ENCODE assay signal across 9 cellular contexts in genomic region chr6:89368107-89368506, GRCh38. TPM values are rescaled to one million over a fixed set of nuclear protein-coding genes. Genes with fewer than 3 reads are reported as not detected.
DNase-seq lines count a peak whose midpoint lies in the region; ATAC-seq, FAIRE-seq and TF ChIP-seq lines count a peak whose summit lies in the region.
"Had no signal": no experiment of that assay in that cellular context is flagged by ENCODE, and none has a peak within 500 bp of the region (broad histone marks: within the 10 kb centered on the region; RNA-seq: fewer than 3 reads in every experiment).

No MANE protein-coding gene starts in this region.

- CTCF ChIA-PET in activated naive CD4-positive, alpha-beta T cell treated with anti-CD3 and anti-CD28 coated beads, Interleukin-2, amount 10 ng/mL, durations not matched to agents 7 days and 5 days (lab: Charles Lee): interaction anchor here (0.8 to 4.1 kb wide), 11 partner anchors 12 to 386 kb away, joined by 3 to 16 read pairs (median 4); partner anchors contain the start of genes ANKRD6 and UBE2J1

- H3K9me3 ChIP-seq in HAP-1 (no peaks in the 10 kb centered on the region), cardiac muscle cell (ENCODE audit: low read depth) (no peaks in the 10 kb centered on the region)

- H3K4me1 ChIP-seq in HAP-1: no peaks in the 10 kb centered on the region
- H3K4me1 ChIP-seq in cardiac muscle cell (ENCODE audit: low read depth): peaks cover 7% of the 10 kb centered on the region

- H3K4me3 ChIP-seq in HAP-1 (no peak overlapping the region), cardiac muscle cell (no peak overlapping the region)
- H3K4me3 ChIP-seq: skin epidermis had no signal

- DNase-seq in HAP-1 (ENCODE audit: low spot score in 2 of 2) (peak; percentile 61 to 86), RKO (ENCODE audit: low spot score) (peak; percentile 50), cardiac muscle cell (ENCODE audit: low read depth in 1 of 2, low spot score in 1 of 2) (peak; percentile 70 to 83), renal cortical epithelial cell (ENCODE audit: low read depth) (peak; percentile 38), RCC 7860 (ENCODE audit: low spot score) (no peak)
- DNase-seq in activated naive CD4-positive, alpha-beta T cell treated with anti-CD3 and anti-CD28 coated beads, Interleukin-2, amount 10 ng/mL, durations not matched to agents 7 days and 5 days: peak; percentile 73

- no peak overlapping the region for H3K27ac Mint-ChIP-seq in activated naive CD4-positive, alpha-beta T cell treated with anti-CD3 and anti-CD28 coated beads, Interleukin-2, amount 10 ng/mL, durations not matched to agents 7 days and 5 days

- TF ChIP-seq CTCF in C4-2B (conservative IDR thresholded peaks at IDR 0.05) (peak; percentile 42), cardiac muscle cell (IDR thresholded peaks at IDR 0.05; ENCODE audit: low read depth, low read length) (peak; percentile 86)

- H3K36me3 ChIP-seq in HAP-1 (replicated peaks) (peaks cover 33% of the 10 kb centered on the region), cardiac muscle cell (peaks cover 15% of the 10 kb centered on the region)

- peaks cover 45% of the 10 kb centered on the region for H3K4me1 Mint-ChIP-seq in activated naive CD4-positive, alpha-beta T cell treated with anti-CD3 and anti-CD28 coated beads, Interleukin-2, amount 10 ng/mL, durations not matched to agents 7 days and 5 days

- H3K4me3 Mint-ChIP-seq in activated naive CD4-positive, alpha-beta T cell treated with anti-CD3 and anti-CD28 coated beads, Interleukin-2, amount 10 ng/mL, durations not matched to agents 7 days and 5 days: no peak overlapping the region

- no peak for ATAC-seq in GM21723 (IDR thresholded peaks at IDR 0.05; ENCODE audit: unreplicated experiment)

- H3K27me3 ChIP-seq in HAP-1 (ENCODE audit: low read depth): no peaks in the 10 kb centered on the region
- no peaks in the 10 kb centered on the region for H3K27me3 ChIP-seq in cardiac muscle cell

- H3K36me3 Mint-ChIP-seq in activated naive CD4-positive, alpha-beta T cell treated with anti-CD3 and anti-CD28 coated beads, Interleukin-2, amount 10 ng/mL, durations not matched to agents 7 days and 5 days: peaks cover 2% of the 10 kb centered on the region

- peaks cover under 1% of the 10 kb centered on the region for H3K9me3 Mint-ChIP-seq in activated naive CD4-positive, alpha-beta T cell treated with anti-CD3 and anti-CD28 coated beads, Interleukin-2, amount 10 ng/mL, durations not matched to agents 7 days and 5 days

- FAIRE-seq in RCC 7860 (lab: Jason Lieb, UNC): no peak

- no peaks in the 10 kb centered on the region for H3K27me3 Mint-ChIP-seq in activated naive CD4-positive, alpha-beta T cell treated with anti-CD3 and anti-CD28 coated beads, Interleukin-2, amount 10 ng/mL, durations not matched to agents 7 days and 5 days

- in situ Hi-C loops in HAP-1 (cut with MboI; ENCODE audit: low sequenced_read_pairs): no loop called here

- H3K27ac ChIP-seq in C4-2B (no peak overlapping the region), cardiac muscle cell (no peak overlapping the region)
- H3K27ac ChIP-seq: skin epidermis had no signal

RNA-seq across cellular contexts. Expression of gene UBE2J1, which starts 15.6 kb away (rescaled TPM):
- total RNA-seq in cardiac muscle cell (17.9 and 19.8 TPM in 2 replicates), renal cortical epithelial cell (35.0 and 53.3 TPM in 2 replicates)
- polyA plus RNA-seq in cardiac muscle cell: 26.4 and 28.7 TPM in 2 replicates

RNA-seq across cellular contexts. Expression of gene RRAGD, which starts 44.0 kb away (rescaled TPM):
- 32.4 and 33.2 TPM in 2 replicates for total RNA-seq in cardiac muscle cell
- polyA plus RNA-seq in cardiac muscle cell: 39.8 and 40.1 TPM in 2 replicates
- 4.2 and 9.7 TPM in 2 replicates for total RNA-seq in renal cortical epithelial cell

RNA-seq across cellular contexts. Expression of gene GABRR2, which starts 53.0 kb away (rescaled TPM):
- 0.39 and 0.83 TPM in 2 replicates for total RNA-seq in cardiac muscle cell
- polyA plus RNA-seq in cardiac muscle cell: 0.31 and 0.50 TPM in 2 replicates
- 0.05 TPM in 1 of 2 replicates, not detected in the other for total RNA-seq in renal cortical epithelial cell
